Comparison of ENCODE assay signal across 16 cellular contexts in genomic region chr2:211512746-211513145, GRCh38.
"Had no signal": no experiment of that assay in that cellular context is flagged by ENCODE, and none has a peak within 500 bp of the region (broad histone marks: within the 10 kb centered on the region; RNA-seq: fewer than 3 reads in every experiment).

No MANE protein-coding gene starts in this region.

- H3K9me3 Mint-ChIP-seq: activated T-cell treated with anti-CD3 and anti-CD28 coated beads, Interleukin-2, amount 50 U/mL, for 4 hours; T-helper 1 cell treated with Interleukin-12 subunit alpha and Interleukin-12 subunit beta and Interleukin-4 antibody, amounts not matched to agents 30 μg/mL and 1 μg/mL, for 36 hours had no signal

- H3K27ac Mint-ChIP-seq: naive thymus-derived CD4-positive, alpha-beta T cell; T-helper 1 cell treated with Interleukin-12 subunit alpha and Interleukin-12 subunit beta and Interleukin-4 antibody, amounts not matched to agents 30 μg/mL and 1 μg/mL, for 36 hours had no signal

- H3K4me1 Mint-ChIP-seq: central memory CD8-positive, alpha-beta T cell; naive thymus-derived CD4-positive, alpha-beta T cell had no signal

- H3K36me3 Mint-ChIP-seq: naive thymus-derived CD4-positive, alpha-beta T cell had no signal

- DNase-seq: activated CD4-positive, alpha-beta T cell treated with anti-CD3 and anti-CD28 coated beads, Interleukin-2, amount 50 U/mL, for 1 hour; activated CD8-positive, alpha-beta memory T cell treated with anti-CD3 and anti-CD28 coated beads, Interleukin-2, amount 50 U/mL, for 4 hours; activated naive CD4-positive, alpha-beta T cell treated with anti-CD3 and anti-CD28 coated beads, Interleukin-2, amount 50 U/mL, for 16 hours; activated T-cell treated with anti-CD3 and anti-CD28 coated beads, Interleukin-2, amount 50 U/mL, for 4 hours; aorta; colonic mucosa; head of caudate nucleus; mesendoderm; naive thymus-derived CD4-positive, alpha-beta T cell; nucleus accumbens; stimulated activated CD4-positive, alpha-beta T cell treated with anti-CD3 and anti-CD28 coated beads, Interleukin-2, amount 100 ng/mL, for 24 hours; stimulated activated naive CD4-positive, alpha-beta T cell treated with Interleukin-2 at 50 U/mL for 16 hours; thyroid gland had no signal

- H3K27me3 Mint-ChIP-seq: central memory CD8-positive, alpha-beta T cell; naive thymus-derived CD4-positive, alpha-beta T cell had no signal

- ATAC-seq: activated CD4-positive, CD25-positive, alpha-beta regulatory T cell treated with anti-CD3 and anti-CD28 coated beads, Interleukin-2, amount 50 U/mL, for 24 hours; activated T-cell treated with anti-CD3 and anti-CD28 coated beads, Interleukin-2, amount 50 U/mL, for 4 hours; naive thymus-derived CD4-positive, alpha-beta T cell had no signal

- H3K4me3 Mint-ChIP-seq: activated T-cell treated with anti-CD3 and anti-CD28 coated beads, Interleukin-2, amount 50 U/mL, for 4 hours; central memory CD8-positive, alpha-beta T cell; naive thymus-derived CD4-positive, alpha-beta T cell; T-helper 1 cell treated with Interleukin-12 subunit alpha and Interleukin-12 subunit beta and Interleukin-4 antibody, amounts not matched to agents 30 μg/mL and 1 μg/mL, for 36 hours had no signal
